9 cellular contexts compared by ENCODE assay signal in genomic region chr1:159900086-159900680, GRCh38. TPM values are rescaled to one million over a fixed set of nuclear protein-coding genes. Genes with fewer than 3 reads are reported as not detected.
A peak's percentile ranks its signal among the peaks of the same experiment; 100 is the strongest.
DNase-seq lines count a peak whose midpoint lies in the region; ATAC-seq and TF ChIP-seq lines count a peak whose summit lies in the region.
"Had no signal": no experiment of that assay in that cellular context is flagged by ENCODE, and none has a peak within 500 bp of the region (broad histone marks: within the 10 kb centered on the region; RNA-seq: fewer than 3 reads in every experiment).

CFAP45 (minus strand) TSS chr1:159900165; CDS start chr1:159900098, 67 bp downstream.

- no peaks in the 10 kb centered on the region for H3K9me3 Mint-ChIP-seq in activated CD4-positive, alpha-beta T cell treated with anti-CD3 and anti-CD28 coated beads for 36 hours (ENCODE audit: low read depth)
- H3K9me3 Mint-ChIP-seq in naive thymus-derived CD4-positive, alpha-beta T cell, result peaks cover 0 to 3% (median 0%) of the 10 kb centered on the region in 11 donors

- no peaks in the 10 kb centered on the region for H3K36me3 ChIP-seq in naive thymus-derived CD4-positive, alpha-beta T cell (ENCODE audit: control insufficient read depth in 2 of 3, insufficient read depth in 3 of 3, low read length in 3 of 3)
- no peaks in the 10 kb centered on the region for H3K36me3 ChIP-seq in SJCRH30

- H3K4me1 Mint-ChIP-seq in activated CD4-positive, alpha-beta T cell treated with anti-CD3 and anti-CD28 coated beads for 36 hours, result no peaks in the 10 kb centered on the region
- peaks cover 0 to 8% (median 0%) of the 10 kb centered on the region in 7 donors for H3K4me1 Mint-ChIP-seq in naive thymus-derived CD4-positive, alpha-beta T cell

- no peak within 1 kb of the TSS for H3K4me3 Mint-ChIP-seq in activated CD4-positive, alpha-beta T cell treated with anti-CD3 and anti-CD28 coated beads for 36 hours
- H3K4me3 Mint-ChIP-seq in naive thymus-derived CD4-positive, alpha-beta T cell, result no peak within 1 kb of the TSS

- no peaks in the 10 kb centered on the region for H3K4me1 ChIP-seq in naive thymus-derived CD4-positive, alpha-beta T cell (ENCODE audit: control insufficient read depth in 2 of 2, insufficient read depth in 2 of 2, low read length in 2 of 2)
- H3K4me1 ChIP-seq in SJCRH30, result peaks cover 12% of the 10 kb centered on the region

- H3K27me3 ChIP-seq in naive thymus-derived CD4-positive, alpha-beta T cell (ENCODE audit: control insufficient read depth in 2 of 2, insufficient read depth in 2 of 2, low read length in 2 of 2), result no peaks in the 10 kb centered on the region
- H3K27me3 ChIP-seq in SJCRH30, result no peaks in the 10 kb centered on the region
- H3K27me3 ChIP-seq: BLaER1 treated with 17β-estradiol and CSF1 and Interleukin-3, amounts not matched to agents 10 nM and 100 nM had no signal

- CTCF ChIA-PET in activated CD4-positive, alpha-beta T cell treated with anti-CD3 and anti-CD28 coated beads for 36 hours (lab: Charles Lee), result interaction anchor here (1.0 to 1.6 kb wide), 4 partner anchors 8 to 108 kb away, joined by 3 to 9 read pairs (median 5); no protein-coding TSS in a partner anchor
- CTCF ChIA-PET in naive thymus-derived CD4-positive, alpha-beta T cell (lab: Charles Lee), result interaction anchor here (1.0 kb wide), 2 partner anchors 8 to 110 kb away, joined by 4 to 5 read pairs; no protein-coding TSS in a partner anchor

- peak; percentile 49 for ATAC-seq in activated CD4-positive, alpha-beta T cell treated with anti-CD3 and anti-CD28 coated beads for 36 hours
- peak; percentile 70 for ATAC-seq in naive thymus-derived CD4-positive, alpha-beta T cell
- no peak for ATAC-seq in HG03135 (IDR thresholded peaks at IDR 0.05; ENCODE audit: unreplicated experiment)

- H3K27me3 Mint-ChIP-seq in activated CD4-positive, alpha-beta T cell treated with anti-CD3 and anti-CD28 coated beads for 36 hours, result no peaks in the 10 kb centered on the region
- peaks cover 0 to 19% (median 0%) of the 10 kb centered on the region in 5 donors for H3K27me3 Mint-ChIP-seq in naive thymus-derived CD4-positive, alpha-beta T cell

- intact Hi-C loops in activated CD4-positive, alpha-beta T cell treated with anti-CD3 and anti-CD28 coated beads for 36 hours (cut with DNase I, micrococcal nuclease), result no loop called here
- intact Hi-C loops in naive thymus-derived CD4-positive, alpha-beta T cell (cut with micrococcal nuclease), result no loop called here

- H3K36me3 Mint-ChIP-seq in activated CD4-positive, alpha-beta T cell treated with anti-CD3 and anti-CD28 coated beads for 36 hours (ENCODE audit: low read depth), result no peaks in the 10 kb centered on the region
- peaks cover 0 to 4% (median 0%) of the 10 kb centered on the region in 5 donors for H3K36me3 Mint-ChIP-seq in naive thymus-derived CD4-positive, alpha-beta T cell

- H3K4me3 ChIP-seq in naive thymus-derived CD4-positive, alpha-beta T cell (ENCODE audit: low read length), result no peak within 1 kb of the TSS
- no peak within 1 kb of the TSS for H3K4me3 ChIP-seq in SJCRH30
- H3K4me3 ChIP-seq: BLaER1 treated with 17β-estradiol and CSF1 and Interleukin-3, amounts not matched to agents 10 nM and 100 nM had no signal

- H3K27ac ChIP-seq in naive thymus-derived CD4-positive, alpha-beta T cell (ENCODE audit: low read depth, low read length), result no peak within 1 kb of the TSS
- no peak within 1 kb of the TSS for H3K27ac ChIP-seq in SJCRH30
- H3K27ac ChIP-seq: BLaER1 treated with 17β-estradiol and CSF1 and Interleukin-3, amounts not matched to agents 10 nM and 100 nM had no signal

- TF ChIP-seq POLR2A in erythroblast (IDR thresholded peaks at IDR 0.05; ENCODE audit: low read length), result no peak

- POLR2A ChIA-PET in activated CD4-positive, alpha-beta T cell treated with anti-CD3 and anti-CD28 coated beads for 36 hours (lab: Charles Lee), result no interaction called here
- POLR2A ChIA-PET in naive thymus-derived CD4-positive, alpha-beta T cell (lab: Charles Lee), result interaction anchor here (1.8 kb wide), 1 partner anchor 8 kb away, joined by 6 read pairs; no protein-coding TSS in a partner anchor

- no peaks in the 10 kb centered on the region for H3K9me3 ChIP-seq in naive thymus-derived CD4-positive, alpha-beta T cell (ENCODE audit: control insufficient read depth in 2 of 3, low read length in 3 of 3)
- H3K9me3 ChIP-seq in SJCRH30 (replicated peaks), result no peaks in the 10 kb centered on the region

- peak; percentile 55 for DNase-seq in activated CD4-positive, alpha-beta T cell treated with anti-CD3 and anti-CD28 coated beads for 36 hours
- no peak for DNase-seq in activated CD4-positive, alpha-beta T cell treated with anti-CD3 and anti-CD28 coated beads, Interleukin-2, amount 50 U/mL, for 1 hour
- peak; percentile 88 for DNase-seq in NCI-H774 (lab: John Stamatoyannopoulos, UW)
- peak; percentile 90 for DNase-seq in erythroblast (lab: John Stamatoyannopoulos, UW)
- DNase-seq in naive thymus-derived CD4-positive, alpha-beta T cell, result no peak
- no peak for DNase-seq in SJCRH30
- no peak for DNase-seq in stimulated activated CD4-positive, alpha-beta T cell treated with anti-CD3 and anti-CD28 coated beads, Interleukin-4, amount 100 ng/mL, for 4 hours

- H3K27ac Mint-ChIP-seq in activated CD4-positive, alpha-beta T cell treated with anti-CD3 and anti-CD28 coated beads for 36 hours, result no peak within 1 kb of the TSS
- H3K27ac Mint-ChIP-seq in naive thymus-derived CD4-positive, alpha-beta T cell, result peak within 1 kb of the TSS in 1 of 9 donors; percentile 46

RNA-seq across cellular contexts. Expression of gene CFAP45, which starts in this region (rescaled TPM):
- 1 to 10 TPM in 1 of 2 experiments, under 1 TPM in 1; 0.98 to 1.1 TPM for total RNA-seq in activated CD4-positive, alpha-beta T cell treated with anti-CD3 and anti-CD28 coated beads for 36 hours
- 1 to 10 TPM in 2 of 5 experiments, under 1 TPM in 3; 0.53 to 2.8 (median 0.92) TPM for total RNA-seq in naive thymus-derived CD4-positive, alpha-beta T cell
- polyA plus RNA-seq in naive thymus-derived CD4-positive, alpha-beta T cell, result under 1 TPM; 0.17 to 0.57 TPM
- 0.41 and 0.42 TPM in 2 replicates for total RNA-seq in SJCRH30 (2014; rRNA removed; shearing (Covaris generic))

Comparison
In these comparisons a context has a peak if more than half of its experiments do, and no peak if none do; other contexts are left out.
1. DNase-seq: peak in activated CD4-positive, alpha-beta T cell treated with anti-CD3 and anti-CD28 coated beads for 36 hours (single experiment), NCI-H774 (single experiment) and erythroblast (2 of 2); none in activated CD4-positive, alpha-beta T cell treated with anti-CD3 and anti-CD28 coated beads, Interleukin-2, amount 50 U/mL, for 1 hour (single experiment), naive thymus-derived CD4-positive, alpha-beta T cell (0 of 9), SJCRH30 (0 of 2) and stimulated activated CD4-positive, alpha-beta T cell treated with anti-CD3 and anti-CD28 coated beads, Interleukin-4, amount 100 ng/mL, for 4 hours (0 of 2).